8 cellular contexts compared by ENCODE assay signal in the genomic region with DNA sequence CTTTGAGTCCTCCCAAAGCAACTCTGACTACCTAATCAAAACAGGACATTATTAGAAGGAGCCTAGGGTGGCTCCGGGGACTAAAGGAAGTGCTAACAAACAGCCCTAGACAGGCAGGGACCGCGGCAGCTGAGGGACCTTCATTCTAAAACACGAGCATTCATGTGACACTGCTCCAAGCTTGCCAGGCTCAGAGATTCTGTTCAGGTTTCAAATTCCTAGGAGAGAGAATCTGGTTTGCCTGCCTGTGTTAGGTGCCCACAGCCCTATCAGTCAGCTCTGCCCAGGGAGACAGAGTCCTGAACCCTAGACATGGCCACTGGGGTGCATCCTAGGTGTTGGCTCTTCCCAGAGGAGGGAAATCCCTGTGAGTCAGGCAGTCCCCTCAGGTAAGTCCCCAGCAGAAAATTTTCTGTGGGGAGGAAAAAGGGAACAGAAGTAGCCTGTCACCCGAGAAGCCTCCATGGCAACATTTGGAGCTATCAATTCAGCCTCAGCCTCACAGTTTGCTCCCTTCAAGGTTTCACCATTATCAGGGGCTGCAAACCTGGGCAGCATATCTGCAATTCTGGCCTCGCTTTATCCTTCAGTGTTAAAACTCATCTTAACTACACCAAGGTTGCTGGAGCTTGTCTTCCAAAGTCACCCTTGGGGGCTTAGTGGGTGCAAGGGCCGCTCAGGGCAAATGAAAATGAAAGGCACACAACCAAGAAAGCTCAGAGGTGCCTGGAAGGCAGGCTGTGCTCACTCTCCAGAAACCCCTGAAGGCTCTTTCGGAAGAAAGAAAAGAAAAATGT. TPM values are rescaled to one million over a fixed set of nuclear protein-coding genes. Genes with fewer than 3 reads are reported as not detected.
DNase-seq lines count a peak whose midpoint lies in the region; ATAC-seq and TF ChIP-seq lines count a peak whose summit lies in the region.

No MANE protein-coding gene starts in this region.

- H3K27ac Mint-ChIP-seq in mesothelial cell of epicardium (peak overlapping the region; percentile 39), Calu3 (ENCODE audit: unreplicated experiment) (no peak overlapping the region)

- H3K9me3 ChIP-seq in OCI-LY1 (ENCODE audit: low read length), result no peaks in the 10 kb centered on the region

- peak; percentile 61 for ATAC-seq in GM21447 (IDR thresholded peaks at IDR 0.05; ENCODE audit: unreplicated experiment)

- H4K20me1 ChIP-seq in OCI-LY1 (ENCODE audit: insufficient read depth, low read length), result no peaks in the 10 kb centered on the region

- no peaks in the 10 kb centered on the region for H3K79me2 ChIP-seq in OCI-LY1 (ENCODE audit: insufficient read depth, low read length)

- CTCF ChIA-PET in Calu3 (lab: Charles Lee), result interaction anchor here (1.1 kb wide), 1 partner anchor 9 kb away, joined by 5 read pairs; no protein-coding TSS in a partner anchor

- H3K4me2 ChIP-seq in OCI-LY1 (ENCODE audit: low read length), result peak overlapping the region; percentile 25; the same call in 1 of the 2 replicates

- H3K4me3 Mint-ChIP-seq in mesothelial cell of epicardium (no peak overlapping the region), Calu3 (ENCODE audit: low read depth, unreplicated experiment) (no peak overlapping the region)

- peak overlapping the region; percentile 26; the same call in 1 of the 2 replicates for H3K9ac ChIP-seq in OCI-LY1 (ENCODE audit: low read length)

- peaks cover 65% of the 10 kb centered on the region for H3K4me1 ChIP-seq in OCI-LY1 (ENCODE audit: insufficient read depth, low read length, severe bottlenecking)

- H2AFZ ChIP-seq in OCI-LY1 (ENCODE audit: low read length), result peak overlapping the region; percentile 7; the same call in 1 of the 2 replicates

- no peaks in the 10 kb centered on the region for H3K27me3 ChIP-seq in OCI-LY1 (ENCODE audit: insufficient read depth, low read length)

- H3K27me3 Mint-ChIP-seq in mesothelial cell of epicardium (ENCODE audit: low read depth), result no peaks in the 10 kb centered on the region
- no peaks in the 10 kb centered on the region for H3K27me3 Mint-ChIP-seq in Calu3 (ENCODE audit: unreplicated experiment)

- BruUV-seq in Calu3 (replicated peaks; lab: Mats Ljungman, UMichigan), result no TSS peak

- H3K9me2 ChIP-seq in OCI-LY1 (ENCODE audit: low read depth, low read length), result no peaks in the 10 kb centered on the region

- peaks cover 50% of the 10 kb centered on the region for H3K4me1 Mint-ChIP-seq in mesothelial cell of epicardium
- H3K4me1 Mint-ChIP-seq in Calu3 (ENCODE audit: low read depth, unreplicated experiment), result peaks cover 34% of the 10 kb centered on the region

- H3K9me3 Mint-ChIP-seq in mesothelial cell of epicardium, result no peaks in the 10 kb centered on the region
- no peaks in the 10 kb centered on the region for H3K9me3 Mint-ChIP-seq in Calu3 (ENCODE audit: low read depth, unreplicated experiment)

- H3K4me3 ChIP-seq in GM08714 (ENCODE audit: low read length), result peak overlapping the region; percentile 5; the same call in 1 of the 2 replicates
- H3K4me3 ChIP-seq in OCI-LY1 (ENCODE audit: low read depth, low read length, poor library complexity, severe bottlenecking), result no peak overlapping the region

- peak overlapping the region; percentile 97 for H3K27ac ChIP-seq in OCI-LY1 (ENCODE audit: low read depth, low read length, poor library complexity, severe bottlenecking)

- H3K36me3 Mint-ChIP-seq in mesothelial cell of epicardium (no peaks in the 10 kb centered on the region), Calu3 (ENCODE audit: insufficient read depth, unreplicated experiment) (no peaks in the 10 kb centered on the region)

- TF ChIP-seq CTCF in OCI-LY1 (IDR thresholded peaks at IDR 0.05; ENCODE audit: low read length) (no peak), mesothelial cell of epicardium (IDR thresholded peaks at IDR 0.05; ENCODE audit: unreplicated experiment) (no peak), Calu3 (IDR thresholded peaks at IDR 0.05; ENCODE audit: unreplicated experiment) (no peak)

- intact Hi-C loops in Calu3 (cut with micrococcal nuclease; ENCODE audit: unreplicated experiment), result no loop called here

- DNase-seq in mesothelial cell of epicardium (ENCODE audit: low spot score in 2 of 2, unreplicated experiment in 2 of 2), result no peak
- DNase-seq in NCI-H82 treated with DMSO at 0.1 percent for 48 hours (lab: John Stamatoyannopoulos, UW; ENCODE audit: unreplicated experiment), result no peak
- DNase-seq in GM19240 (ENCODE audit: insufficient read length, low spot score), result no peak
- no peak for DNase-seq in mesenteric fat pad (ENCODE audit: low spot score)
- DNase-seq in Calu3, result no peak

- H3K36me3 ChIP-seq in OCI-LY1 (ENCODE audit: insufficient read depth, low read length), result no peaks in the 10 kb centered on the region

- no peaks in the 10 kb centered on the region for H3F3A ChIP-seq in OCI-LY1 (ENCODE audit: insufficient read depth, low read length)

RNA-seq across cellular contexts. Expression of gene PCBP1, which starts 28.6 kb away (rescaled TPM):
- total RNA-seq in mesothelial cell of epicardium, result 245 to 257 TPM (median 255 TPM) in 3 replicates
- total RNA-seq in mesenteric fat pad, result 399 TPM
- total RNA-seq in Calu3 (2022), result 252 and 260 TPM in 2 replicates
